In the genomic region with DNA sequence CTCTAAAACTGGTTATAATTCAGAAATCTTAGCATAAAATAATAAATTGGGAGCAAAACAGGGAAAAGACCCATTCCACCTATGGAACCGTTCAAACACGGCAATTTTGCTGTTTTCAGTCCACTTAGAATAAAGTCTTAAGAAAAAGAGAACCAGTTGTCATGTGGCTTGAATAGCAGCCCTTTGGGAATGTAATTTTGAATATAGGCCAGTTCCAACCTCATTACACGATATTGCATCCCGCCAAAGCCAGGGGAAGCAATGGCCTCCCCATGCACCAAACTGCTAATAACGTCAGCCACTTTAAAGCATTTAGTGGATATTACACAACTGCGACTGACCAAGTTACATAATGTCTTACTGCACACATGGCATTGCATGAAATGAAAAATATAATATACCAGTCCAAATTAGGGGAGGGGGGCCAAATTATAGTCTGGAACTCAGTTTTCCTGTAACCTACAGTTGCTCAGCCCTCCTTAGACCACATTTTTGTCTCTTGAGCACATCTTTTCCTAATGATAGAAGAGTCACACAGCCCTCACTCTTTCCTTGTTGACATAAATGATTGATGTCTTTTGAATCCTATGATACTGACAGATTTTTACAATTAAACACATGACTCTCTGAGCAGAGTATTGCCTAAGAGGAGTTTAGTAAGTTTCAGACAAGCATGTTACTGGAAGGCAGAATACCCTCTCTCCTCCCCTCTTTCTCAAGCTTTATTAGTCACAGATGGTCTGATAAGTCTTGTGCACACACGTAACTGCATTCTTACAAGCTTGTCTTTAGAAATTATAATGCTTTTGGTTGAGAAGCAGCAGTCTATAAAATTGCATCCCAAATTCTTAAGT, we compare ENCODE assay signal across 9 cellular contexts. TPM values are rescaled to one million over a fixed set of nuclear protein-coding genes. Genes with fewer than 3 reads are reported as not detected.
A peak's percentile ranks its signal among the peaks of the same experiment; 100 is the strongest.
DNase-seq lines count a peak whose midpoint lies in the region; ATAC-seq and TF ChIP-seq lines count a peak whose summit lies in the region.
"Had no signal": no experiment of that assay in that cellular context is flagged by ENCODE, and none has a peak within 500 bp of the region (broad histone marks: within the 10 kb centered on the region; RNA-seq: fewer than 3 reads in every experiment).

No MANE protein-coding gene starts in this region.

- H3K27me3 ChIP-seq in thoracic aorta (replicated peaks; ENCODE audit: insufficient read depth) = no peaks in the 10 kb centered on the region

- H3K27ac ChIP-seq in thoracic aorta = peak overlapping the region; percentile 65 to 84

- H3K9me3 ChIP-seq in iPS-18c (ENCODE audit: control insufficient read depth, insufficient read depth, low read length) (no peaks in the 10 kb centered on the region), thoracic aorta (no peaks in the 10 kb centered on the region)

- DNase-seq in AG04449 (ENCODE audit: low read depth, low spot score) (peak; percentile 100), HS-5 (ENCODE audit: low read depth) (peak; percentile 97), amniotic stem cell (lab: John Stamatoyannopoulos, UW) (peak; percentile 87), thoracic aorta (ENCODE audit: low spot score) (no peak), NCI-H510A treated with DMSO at 0.1 percent for 48 hours (lab: John Stamatoyannopoulos, UW) (no peak)

- no peak for TF ChIP-seq CTCF in AG04449 (IDR thresholded peaks at IDR 0.05; ENCODE audit: insufficient read depth, low read length, missing control alignments)
- no peak for TF ChIP-seq CTCF in thoracic aorta (IDR thresholded peaks at IDR 0.05)

- POLR2A ChIA-PET in AG04449 (lab: Yijun Ruan, JAX) = interaction anchor here (0.6 to 1.4 kb wide), 5 partner anchors 9 to 271 kb away, joined by 3 to 5 read pairs (median 4); a partner anchor contains a TSS

- CTCF ChIA-PET in AG04449 (lab: Yijun Ruan, JAX) = interaction anchor here (0.9 to 1.9 kb wide), 2 partner anchors 9 to 165 kb away, joined by 4 to 7 read pairs; no protein-coding TSS in a partner anchor

- H3K36me3 ChIP-seq in thoracic aorta = no peaks in the 10 kb centered on the region

- H3K4me3 ChIP-seq in AG04449 (ENCODE audit: low read depth, low read length) = peak overlapping the region; percentile 74
- peak overlapping the region; percentile 76 for H3K4me3 ChIP-seq in iPS-18c (ENCODE audit: insufficient read depth, low read depth, low read length)
- peak overlapping the region; percentile 73 for H3K4me3 ChIP-seq in thoracic aorta

- ATAC-seq in thoracic aorta (ENCODE audit: insufficient number of reproducible peaks, low FRiP score, low read depth) = peak; percentile 55
- ATAC-seq in GM19467 (IDR thresholded peaks at IDR 0.05; ENCODE audit: unreplicated experiment) = no peak
- no peak for ATAC-seq in HG02623 (IDR thresholded peaks at IDR 0.05; ENCODE audit: unreplicated experiment)

- H3K4me1 ChIP-seq in thoracic aorta (ENCODE audit: control insufficient read depth in 1 of 2, low read depth in 2 of 2) = peaks cover 7 to 22% of the 10 kb centered on the region in 2 donors

RNA-seq across cellular contexts. Expression of a gene that starts 1.0 kb away (rescaled TPM):
- total RNA-seq in thoracic aorta = 10 to 100 TPM; 51.3 to 95.2 TPM

RNA-seq across cellular contexts. Expression of a gene that starts 31.9 kb away (rescaled TPM):
- not detected for total RNA-seq in thoracic aorta
- total RNA-seq: glomerular endothelial cell had no signal

Comparison
In these comparisons a context has a peak if more than half of its experiments do, and no peak if none do; other contexts are left out.
1. DNase-seq: peak in AG04449 (single experiment), HS-5 (single experiment) and amniotic stem cell (single experiment); none in thoracic aorta (single experiment) and NCI-H510A treated with DMSO at 0.1 percent for 48 hours (single experiment).
2. Peak in every context shown above with its lines, with median percentiles within 50 percentile points of each other: H3K4me3 ChIP-seq.